8 cellular contexts compared by ENCODE assay signal in genomic region chr2:189674374-189675112, GRCh38. TPM values are rescaled to one million over a fixed set of nuclear protein-coding genes. Genes with fewer than 3 reads are reported as not detected.
DNase-seq lines count a peak whose midpoint lies in the region; ATAC-seq and TF ChIP-seq lines count a peak whose summit lies in the region.

A gene with protein sequence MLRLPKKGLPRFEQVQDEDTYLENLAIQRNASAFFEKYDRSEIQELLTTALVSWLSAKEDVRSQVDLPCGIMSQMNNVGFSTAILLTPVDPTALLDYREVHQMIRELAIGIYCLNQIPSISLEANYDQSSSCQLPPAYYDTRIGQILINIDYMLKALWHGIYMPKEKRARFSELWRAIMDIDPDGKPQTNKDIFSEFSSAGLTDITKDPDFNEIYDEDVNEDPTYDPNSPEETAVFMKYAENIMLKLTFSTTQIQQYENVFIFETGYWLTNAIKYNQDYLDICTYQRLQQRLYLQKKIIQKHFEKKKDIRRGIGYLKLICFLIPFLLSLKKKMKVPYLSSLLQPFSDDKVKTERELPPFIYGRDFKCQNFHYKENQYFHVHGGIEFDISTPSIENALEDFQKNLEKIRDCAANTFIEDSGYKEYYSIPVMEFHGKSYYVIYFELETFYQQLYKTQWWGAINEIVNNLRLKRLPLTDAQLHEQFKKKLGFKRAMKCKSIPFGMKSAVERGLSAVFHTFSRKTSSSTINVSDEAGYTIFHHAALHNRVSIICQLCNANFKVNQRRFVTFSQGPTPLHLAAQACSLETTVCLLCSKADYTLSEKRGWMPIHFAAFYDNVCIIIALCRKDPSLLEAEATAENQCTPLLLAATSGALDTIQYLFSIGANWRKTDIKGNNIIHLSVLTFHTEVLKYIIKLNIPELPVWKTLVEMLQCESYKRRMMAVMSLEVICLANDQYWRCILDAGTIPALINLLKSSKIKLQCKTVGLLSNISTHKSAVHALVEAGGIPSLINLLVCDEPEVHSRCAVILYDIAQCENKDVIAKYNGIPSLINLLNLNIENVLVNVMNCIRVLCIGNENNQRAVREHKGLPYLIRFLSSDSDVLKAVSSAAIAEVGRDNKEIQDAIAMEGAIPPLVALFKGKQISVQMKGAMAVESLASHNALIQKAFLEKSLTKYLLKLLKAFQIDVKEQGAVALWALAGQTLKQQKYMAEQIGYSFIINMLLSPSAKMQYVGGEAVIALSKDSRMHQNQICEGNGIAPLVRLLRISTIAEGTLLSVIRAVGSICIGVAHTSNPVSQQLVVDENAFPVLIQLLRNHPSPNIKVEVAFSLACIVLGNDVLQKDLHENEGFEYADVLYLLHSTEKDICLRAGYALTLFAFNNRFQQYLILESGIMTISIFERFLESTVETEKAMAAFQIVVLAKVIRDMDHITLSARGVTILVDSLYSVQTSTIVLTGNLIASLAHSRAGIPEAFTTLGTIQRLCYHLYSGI (N-terminal part only) (plus strand): TSS chr2:189674670. CDS start chr2:189676491, 1,821 bp downstream.

- DNase-seq in NCI-H1092 treated with DMSO at 0.1 percent for 48 hours (lab: John Stamatoyannopoulos, UW) (peak; percentile 18), cerebellum (ENCODE audit: low spot score) (peak; percentile 83), kidney tubule cell (ENCODE audit: low spot score) (peak; percentile 92), NCI-H1694 treated with DMSO at 0.1 percent for 48 hours (lab: John Stamatoyannopoulos, UW) (no peak)
- peak; percentile 70 for DNase-seq in activated CD4-positive, alpha-beta T cell treated with anti-CD3 and anti-CD28 coated beads for 1 hour
- peak; percentile 45 to 60 for DNase-seq in stimulated activated CD4-positive, alpha-beta T cell treated with anti-CD3 and anti-CD28 coated beads, Interleukin-1b, Interleukin-23, amount 100 ng/mL, for 1 hour (ENCODE audit: low read depth in 2 of 2)

- TF ChIP-seq CTCF in GM12872 (IDR thresholded peaks at IDR 0.05; ENCODE audit: insufficient read depth, low read depth, low read length), result peak; percentile 84

- ATAC-seq in HG02588 (IDR thresholded peaks at IDR 0.05; ENCODE audit: unreplicated experiment), result peak; percentile 98

RNA-seq across cellular contexts. Expression of the gene that starts here (rescaled TPM):
- 29.4 TPM for total RNA-seq in cerebellum
